ENCODE assay signal across 8 cellular contexts in the genomic region with DNA sequence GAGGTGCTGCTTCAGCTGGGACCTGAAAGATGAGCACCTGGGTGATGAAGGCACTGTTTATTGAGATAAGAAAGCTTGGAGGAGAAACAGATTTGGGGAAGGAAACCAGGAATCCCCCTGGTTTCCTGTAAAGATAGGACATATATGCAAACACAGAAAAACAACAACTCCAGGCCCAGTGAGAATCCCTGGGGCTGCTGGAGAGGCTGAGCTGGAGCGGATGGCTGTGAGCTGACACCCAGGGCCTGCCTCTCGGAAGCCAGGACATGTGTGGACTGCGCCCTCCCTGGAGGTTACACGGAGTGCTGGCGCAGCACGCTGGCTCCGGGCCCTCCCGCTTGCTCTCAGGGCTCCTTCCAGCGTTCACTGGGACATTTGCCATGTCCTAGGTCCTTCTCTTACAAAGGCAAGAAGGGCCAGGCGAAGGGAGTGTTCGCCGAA. TPM values are rescaled to one million over a fixed set of nuclear protein-coding genes. Genes with fewer than 3 reads are reported as not detected.
DNase-seq lines count a peak whose midpoint lies in the region; ATAC-seq and TF ChIP-seq lines count a peak whose summit lies in the region.

No MANE protein-coding gene starts in this region.

- no peaks in the 10 kb centered on the region for H3K36me3 ChIP-seq in heart right ventricle
- H3K36me3 ChIP-seq in sigmoid colon = no peaks in the 10 kb centered on the region
- no peaks in the 10 kb centered on the region for H3K36me3 ChIP-seq in WERI-Rb-1

- H3K27ac ChIP-seq in angular gyrus (ENCODE audit: low read depth, low read length) (peak overlapping the region; percentile 76), heart right ventricle (peak overlapping the region; percentile 14 to 94 (median 85)), sigmoid colon (peak overlapping the region; percentile 63 to 80 (median 72)), WERI-Rb-1 (no peak overlapping the region)

- in situ Hi-C loops in G401 (cut with HindIII; ENCODE audit: low sequenced_read_pairs) = no loop called here

- peak overlapping the region in 6 of 10 donors; percentile 17 to 45 (median 32) for H3K4me3 ChIP-seq in heart right ventricle
- no peak overlapping the region for H3K4me3 ChIP-seq in sigmoid colon
- no peak overlapping the region for H3K4me3 ChIP-seq in WERI-Rb-1 (ENCODE audit: low read depth, low read length)

- intact Hi-C loops in heart right ventricle (cut with DNase I) (loop anchor here in 4 of 10 donors (1.0 to 10.0 kb wide), 8 partner anchors 35 to 85 kb away; partner anchors contain the start of genes NFAT5 (in 4 of the 4) and CYB5B (in 2 of the 4)), sigmoid colon (cut with DNase I) (no loop called here)

- no peak for TF ChIP-seq EP300 in sigmoid colon (IDR thresholded peaks at IDR 0.05)

- no peak for TF ChIP-seq POLR2A in sigmoid colon (IDR thresholded peaks at IDR 0.05)

- WGBS in heart right ventricle, 2 donors = 26 to 40% methylated on average over 12 of the region's 12 CpGs
- 74 to 83% methylated on average over 12 of the region's 12 CpGs for WGBS in sigmoid colon, 2 donors

- H3K4me1 ChIP-seq in heart right ventricle (peaks cover 2 to 39% (median 27%) of the 10 kb centered on the region in 9 donors), sigmoid colon (peaks cover 0 to 17% (median 4%) of the 10 kb centered on the region in 4 donors)

- peak; percentile 77 for DNase-seq in G401 (ENCODE audit: low spot score)
- DNase-seq in heart right ventricle = peak; percentile 89 to 91
- DNase-seq in sigmoid colon = peak; percentile 92
- no peak for DNase-seq in T-helper 1 cell
- DNase-seq in WERI-Rb-1 = no peak

- TF ChIP-seq CTCF in heart right ventricle (IDR thresholded peaks at IDR 0.05) (peak in 5 of 9 donors; percentile 14 to 53 (median 40)), sigmoid colon (IDR thresholded peaks at IDR 0.05) (no peak), WERI-Rb-1 (IDR thresholded peaks at IDR 0.05; ENCODE audit: low read depth, low read length) (no peak)

- ATAC-seq in heart right ventricle = peak; percentile 96 to 99 (median 96)
- ATAC-seq in HG02678 (IDR thresholded peaks at IDR 0.05; ENCODE audit: unreplicated experiment) = no peak
- ATAC-seq in HG03159 (IDR thresholded peaks at IDR 0.05; ENCODE audit: unreplicated experiment) = no peak

- no peaks in the 10 kb centered on the region for H3K9me3 ChIP-seq in heart right ventricle
- no peaks in the 10 kb centered on the region for H3K9me3 ChIP-seq in sigmoid colon
- no peaks in the 10 kb centered on the region for H3K9me3 ChIP-seq in WERI-Rb-1 (ENCODE audit: severe bottlenecking)

- peaks cover 0 to 57% (median 0%) of the 10 kb centered on the region in 7 donors for H3K27me3 ChIP-seq in heart right ventricle
- no peaks in the 10 kb centered on the region for H3K27me3 ChIP-seq in sigmoid colon
- no peaks in the 10 kb centered on the region for H3K27me3 ChIP-seq in WERI-Rb-1 (ENCODE audit: insufficient read depth, low read depth, severe bottlenecking)

RNA-seq across cellular contexts. Expression of gene CYB5B, which starts 57.5 kb away (rescaled TPM):
- total RNA-seq in G401 (2014; rRNA removed; shearing (Covaris generic)) = 72.8 and 112 TPM in 2 replicates
- total RNA-seq in heart right ventricle (10 to 100 TPM; 59.8 to 84.2 (median 72.5) TPM), sigmoid colon (10 to 100 TPM; 24.4 to 43.8 (median 34.7) TPM)
- polyA plus RNA-seq in heart right ventricle (10 to 100 TPM; 53.8 to 59.9 TPM), sigmoid colon (100 to 1,000 TPM; 129 to 196 (median 138) TPM)

Comparison
In these comparisons a context has a peak if more than half of its experiments do, and no peak if none do; other contexts are left out.
1. DNase-seq: peak in G401 (single experiment), heart right ventricle (2 of 2) and sigmoid colon (single experiment); none in T-helper 1 cell (0 of 5) and WERI-Rb-1 (single experiment).
2. ATAC-seq: peak in heart right ventricle (8 of 8); none in HG02678 (single experiment) and HG03159 (single experiment).
3. H3K4me3 ChIP-seq: peak in heart right ventricle (6 of 10); none in sigmoid colon (0 of 4) and WERI-Rb-1 (single experiment).
4. CTCF ChIP-seq: peak in heart right ventricle (5 of 9); none in sigmoid colon (0 of 4) and WERI-Rb-1 (single experiment).